Comparison of ENCODE assay signal across 16 cellular contexts in genomic region chr5:14513266-14513665, GRCh38.
"Had no signal": no experiment of that assay in that cellular context is flagged by ENCODE, and none has a peak within 500 bp of the region (broad histone marks: within the 10 kb centered on the region; RNA-seq: fewer than 3 reads in every experiment).

No MANE protein-coding gene starts in this region.

- H3K36me3 ChIP-seq: breast epithelium had no signal

- DNase-seq: activated CD4-positive, alpha-beta T cell treated with anti-CD3 and anti-CD28 coated beads, Interleukin-2, amount 50 U/mL, for 48 hours; activated naive CD4-positive, alpha-beta T cell treated with anti-CD3 and anti-CD28 coated beads, Interleukin-2, amount 10 ng/mL, durations not matched to agents 7 days and 5 days; cerebellar nuclear complex; dermis blood vessel endothelial cell; left lung; natural killer cell; nucleus accumbens; stimulated activated CD4-positive, alpha-beta T cell treated with anti-CD3 and anti-CD28 coated beads, Interleukin-4, amount 100 ng/mL, for 24 hours; stimulated activated naive CD4-positive, alpha-beta T cell; tibial artery had no signal

- H3K27ac Mint-ChIP-seq: activated naive CD4-positive, alpha-beta T cell treated with anti-CD3 and anti-CD28 coated beads, Interleukin-2, amount 10 ng/mL, durations not matched to agents 7 days and 5 days; activated T-helper 2 cell treated with anti-CD3 and anti-CD28 coated beads, Interferon-gamma antibody, Interleukin-2, Interleukin-4, amounts not matched to agents 10 μg/mL and 5 μg/mL and 100 μg/mL, durations not matched to agents 14 hours and 24 hours and 36 hours; natural killer cell had no signal

- H3K4me3 Mint-ChIP-seq: activated naive CD4-positive, alpha-beta T cell treated with anti-CD3 and anti-CD28 coated beads, Interleukin-2, amount 10 ng/mL, durations not matched to agents 7 days and 5 days; natural killer cell had no signal

- H3K36me3 Mint-ChIP-seq: activated naive CD4-positive, alpha-beta T cell treated with anti-CD3 and anti-CD28 coated beads, Interleukin-2, amount 10 ng/mL, durations not matched to agents 7 days and 5 days; natural killer cell had no signal

- H3K4me3 ChIP-seq: ascending aorta, breast epithelium, left lung, right atrium auricular region, skin epidermis, tibial artery had no signal

- H3K9me3 ChIP-seq: tibial artery had no signal

- H3K27ac ChIP-seq: ascending aorta, breast epithelium, left lung, right atrium auricular region, skin epidermis, tibial artery, VCaP had no signal

- H3K27me3 ChIP-seq: ascending aorta, breast epithelium, left lung, right atrium auricular region, tibial artery had no signal

- H3K9me3 Mint-ChIP-seq: natural killer cell had no signal

- H3K4me1 Mint-ChIP-seq: activated naive CD4-positive, alpha-beta T cell treated with anti-CD3 and anti-CD28 coated beads, Interleukin-2, amount 10 ng/mL, durations not matched to agents 7 days and 5 days; natural killer cell had no signal

- H3K4me1 ChIP-seq: ascending aorta, breast epithelium, left lung, right atrium auricular region, tibial artery had no signal
